31 cellular contexts compared by ENCODE assay signal in genomic region chr2:15133461-15133860, GRCh38.
"Had no signal": no experiment of that assay in that cellular context is flagged by ENCODE, and none has a peak within 500 bp of the region (broad histone marks: within the 10 kb centered on the region; RNA-seq: fewer than 3 reads in every experiment).

No MANE protein-coding gene starts in this region.

- H3K36me3 ChIP-seq: adrenal gland, Peyer's patch had no signal

- H3K27ac Mint-ChIP-seq: activated B cell treated with CpG ODN at 0.5 μM for 24 hours; activated CD4-positive, alpha-beta memory T cell treated with anti-CD3 and anti-CD28 coated beads for 36 hours; activated naive CD4-positive, alpha-beta T cell treated with anti-CD3 and anti-CD28 coated beads for 36 hours; activated naive CD4-positive, alpha-beta T cell treated with anti-CD3 and anti-CD28 coated beads, Interleukin-2, amount 50 U/mL, for 72 hours; activated T-helper 1 cell treated with anti-CD3 and anti-CD28 coated beads, Interleukin-12 subunit alpha, Interleukin-12 subunit beta, Interleukin-2, Interleukin-4 antibody, amounts not matched to agents 30 ng/mL and 10 ng/mL and 1 ng/mL, durations not matched to agents 14 hours and 24 hours and 36 hours; brain; T-helper 1 cell treated with Interleukin-12 subunit alpha and Interleukin-12 subunit beta and Interleukin-4 antibody, amounts not matched to agents 30 μg/mL and 1 μg/mL, for 36 hours; T-helper 2 cell treated with Interferon-gamma antibody and Interleukin-4, amounts not matched to agents 5 μg/mL and 100 μg/mL, for 36 hours had no signal

- H3K9me3 ChIP-seq: adrenal gland, Peyer's patch had no signal

- H3K27ac ChIP-seq: adrenal gland, Peyer's patch, VCaP had no signal

- H3K27me3 ChIP-seq: adrenal gland, Peyer's patch had no signal

- DNase-seq: activated B cell treated with CpG ODN at 0.5 μM for 24 hours; activated CD4-positive, alpha-beta memory T cell treated with anti-CD3 and anti-CD28 coated beads for 36 hours; activated CD4-positive, alpha-beta T cell treated with anti-CD3 and anti-CD28 coated beads for 4 hours; activated CD4-positive, alpha-beta T cell treated with anti-CD3 and anti-CD28 coated beads, Interleukin-2, amount 50 U/mL, for 1 hour; activated CD4-positive, CD25-positive, alpha-beta regulatory T cell treated with anti-CD3 and anti-CD28 coated beads, Interleukin-2, amount 50 U/mL, for 72 hours; activated CD8-positive, alpha-beta memory T cell treated with anti-CD3 and anti-CD28 coated beads, Interleukin-2, amount 50 U/mL, for 4 hours; activated gamma-delta T cell treated with Interleukin-2 at 50 U/mL for 16 hours; activated naive CD4-positive, alpha-beta T cell treated with anti-CD3 and anti-CD28 coated beads for 36 hours; activated T-cell treated with anti-CD3 and anti-CD28 coated beads for 4 hours; activated T-cell treated with anti-CD3 and anti-CD28 coated beads, Interleukin-2, amount 50 U/mL, for 4 hours; adrenal gland; caudate nucleus; cerebellar nuclear complex; NCI-H1105; NCI-H1417 treated with DMSO at 0.1 percent for 48 hours; NCI-H1930; NCI-H2081 treated with DMSO at 0.1 percent for 48 hours; NCI-H446; NCI-H510A treated with DMSO at 0.1 percent for 48 hours; NCI-H69; PC-3; Peyer's patch; RPMI8226; SIG-M5 had no signal

- H3K4me3 ChIP-seq: adrenal gland, K562, Peyer's patch had no signal

- H3K4me1 ChIP-seq: adrenal gland, Peyer's patch had no signal

- H3K9me3 Mint-ChIP-seq: activated naive CD4-positive, alpha-beta T cell treated with anti-CD3 and anti-CD28 coated beads for 36 hours; activated T-cell treated with anti-CD3 and anti-CD28 coated beads, Interleukin-2, amount 50 U/mL, for 4 hours; activated T-helper 1 cell treated with anti-CD3 and anti-CD28 coated beads, Interleukin-12 subunit alpha, Interleukin-12 subunit beta, Interleukin-2, Interleukin-4 antibody, amounts not matched to agents 30 ng/mL and 10 ng/mL and 1 ng/mL, durations not matched to agents 14 hours and 24 hours and 36 hours; T-helper 2 cell treated with Interferon-gamma antibody and Interleukin-4, amounts not matched to agents 5 μg/mL and 100 μg/mL, for 36 hours had no signal

- H3K27me3 Mint-ChIP-seq: activated B cell treated with CpG ODN at 0.5 μM for 24 hours had no signal

- H3K4me3 Mint-ChIP-seq: activated B cell treated with CpG ODN at 0.5 μM for 24 hours; activated CD4-positive, alpha-beta memory T cell treated with anti-CD3 and anti-CD28 coated beads for 36 hours; activated naive CD4-positive, alpha-beta T cell treated with anti-CD3 and anti-CD28 coated beads for 36 hours; activated T-cell treated with anti-CD3 and anti-CD28 coated beads, Interleukin-2, amount 50 U/mL, for 4 hours; activated T-helper 1 cell treated with anti-CD3 and anti-CD28 coated beads, Interleukin-12 subunit alpha, Interleukin-12 subunit beta, Interleukin-2, Interleukin-4 antibody, amounts not matched to agents 30 ng/mL and 10 ng/mL and 1 ng/mL, durations not matched to agents 14 hours and 24 hours and 36 hours; brain; T-helper 1 cell treated with Interleukin-12 subunit alpha and Interleukin-12 subunit beta and Interleukin-4 antibody, amounts not matched to agents 30 μg/mL and 1 μg/mL, for 36 hours; T-helper 2 cell treated with Interferon-gamma antibody and Interleukin-4, amounts not matched to agents 5 μg/mL and 100 μg/mL, for 36 hours had no signal

- H3K36me3 Mint-ChIP-seq: activated CD4-positive, alpha-beta memory T cell treated with anti-CD3 and anti-CD28 coated beads for 36 hours; brain had no signal

- H3K4me1 Mint-ChIP-seq: activated B cell treated with CpG ODN at 0.5 μM for 24 hours had no signal
